Comparison of ENCODE assay signal across 25 cellular contexts in the genomic region with DNA sequence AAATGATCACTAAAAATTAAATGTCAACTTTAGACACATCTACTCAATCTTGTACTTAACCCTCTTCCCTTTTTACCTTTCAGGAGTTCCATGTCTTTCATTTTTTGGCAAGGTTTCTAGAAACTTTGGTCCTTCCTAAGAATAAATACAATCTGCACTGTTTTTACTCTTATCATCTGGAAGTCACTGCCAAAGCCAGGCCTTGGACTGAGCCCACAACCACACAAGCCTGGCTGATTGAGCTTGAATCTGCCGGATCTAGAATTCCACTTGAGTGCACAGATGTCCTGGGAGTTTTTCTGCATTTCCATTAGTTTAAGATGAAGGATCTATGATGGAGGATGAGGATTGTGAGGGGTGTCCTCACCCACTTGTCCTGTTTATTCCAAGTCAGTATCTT.
"Had no signal": no experiment of that assay in that cellular context is flagged by ENCODE, and none has a peak within 500 bp of the region (broad histone marks: within the 10 kb centered on the region; RNA-seq: fewer than 3 reads in every experiment).

No MANE protein-coding gene starts in this region.

- H3K27me3 Mint-ChIP-seq: effector memory CD8-positive, alpha-beta T cell; natural killer cell treated with Interleukin-12 subunit alpha and Interleukin-12 subunit beta and Interleukin-15 and Interleukin-18, amount 100 ng/mL, for 72 hours; progenitor cell of endocrine pancreas had no signal

- H3K36me3 ChIP-seq: thyroid gland had no signal

- ATAC-seq: effector memory CD8-positive, alpha-beta T cell; gastrocnemius medialis; left lung; lower lobe of right lung; natural killer cell treated with Interleukin-12 subunit alpha and Interleukin-12 subunit beta and Interleukin-15 and Interleukin-18, amount 100 ng/mL, for 72 hours; sciatic nerve had no signal

- DNase-seq: cortex of kidney; effector memory CD8-positive, alpha-beta T cell; erythroblast; esophagus squamous epithelium; gastrocnemius medialis; head of caudate nucleus; kidney; left lung; lower lobe of right lung; stimulated activated CD4-positive, alpha-beta T cell treated with anti-CD3 and anti-CD28 coated beads, Interleukin-12 subunit alpha, Interleukin-12 subunit beta, amount 100 ng/mL, for 4 hours; stimulated activated CD4-positive, alpha-beta T cell treated with anti-CD3 and anti-CD28 coated beads, Interleukin-1b, Interleukin-23, amount 100 ng/mL, for 48 hours; stimulated activated CD4-positive, alpha-beta T cell treated with anti-CD3 and anti-CD28 coated beads, Interleukin-4, amount 100 ng/mL, for 1 hour; stimulated activated CD8-positive, alpha-beta memory T cell treated with anti-CD3 and anti-CD28 coated beads, Interleukin-4, amount 100 ng/mL, for 48 hours; stimulated activated naive CD4-positive, alpha-beta T cell treated with Interleukin-2 at 50 U/mL for 16 hours; stomach; trophoblast cell had no signal

- H3K4me3 Mint-ChIP-seq: effector memory CD8-positive, alpha-beta T cell; natural killer cell treated with Interleukin-12 subunit alpha and Interleukin-12 subunit beta and Interleukin-15 and Interleukin-18, amount 100 ng/mL, for 72 hours; neural crest cell had no signal

- H3K4me1 ChIP-seq: esophagus squamous epithelium, gastrocnemius medialis, left lung, lower lobe of right lung, stomach, vagina had no signal

- H3K27ac ChIP-seq: esophagus squamous epithelium, gastrocnemius medialis, left lung, lower lobe of right lung, neutrophil, parathyroid adenoma, stomach, thyroid gland, vagina had no signal

- H3K9me3 ChIP-seq: esophagus squamous epithelium, gastrocnemius medialis, left lung, lower lobe of right lung, neutrophil, stomach, thyroid gland, vagina had no signal

- H3K9ac ChIP-seq: parathyroid adenoma had no signal

- H3K4me2 ChIP-seq: smooth muscle cell had no signal

- H3K4me3 ChIP-seq: esophagus squamous epithelium, gastrocnemius medialis, left lung, lower lobe of right lung, smooth muscle cell, stomach, thyroid gland, vagina had no signal

- H3K27ac Mint-ChIP-seq: effector memory CD8-positive, alpha-beta T cell; natural killer cell treated with Interleukin-12 subunit alpha and Interleukin-12 subunit beta and Interleukin-15 and Interleukin-18, amount 100 ng/mL, for 72 hours; progenitor cell of endocrine pancreas had no signal

- H2AFZ ChIP-seq: parathyroid adenoma had no signal

- H3K4me1 Mint-ChIP-seq: neural crest cell had no signal

- H3K9me3 Mint-ChIP-seq: effector memory CD8-positive, alpha-beta T cell; natural killer cell treated with Interleukin-12 subunit alpha and Interleukin-12 subunit beta and Interleukin-15 and Interleukin-18, amount 100 ng/mL, for 72 hours had no signal

- H3K27me3 ChIP-seq: esophagus squamous epithelium, gastrocnemius medialis, left lung, neutrophil, stomach, thyroid gland, vagina had no signal
